In the genomic region with DNA sequence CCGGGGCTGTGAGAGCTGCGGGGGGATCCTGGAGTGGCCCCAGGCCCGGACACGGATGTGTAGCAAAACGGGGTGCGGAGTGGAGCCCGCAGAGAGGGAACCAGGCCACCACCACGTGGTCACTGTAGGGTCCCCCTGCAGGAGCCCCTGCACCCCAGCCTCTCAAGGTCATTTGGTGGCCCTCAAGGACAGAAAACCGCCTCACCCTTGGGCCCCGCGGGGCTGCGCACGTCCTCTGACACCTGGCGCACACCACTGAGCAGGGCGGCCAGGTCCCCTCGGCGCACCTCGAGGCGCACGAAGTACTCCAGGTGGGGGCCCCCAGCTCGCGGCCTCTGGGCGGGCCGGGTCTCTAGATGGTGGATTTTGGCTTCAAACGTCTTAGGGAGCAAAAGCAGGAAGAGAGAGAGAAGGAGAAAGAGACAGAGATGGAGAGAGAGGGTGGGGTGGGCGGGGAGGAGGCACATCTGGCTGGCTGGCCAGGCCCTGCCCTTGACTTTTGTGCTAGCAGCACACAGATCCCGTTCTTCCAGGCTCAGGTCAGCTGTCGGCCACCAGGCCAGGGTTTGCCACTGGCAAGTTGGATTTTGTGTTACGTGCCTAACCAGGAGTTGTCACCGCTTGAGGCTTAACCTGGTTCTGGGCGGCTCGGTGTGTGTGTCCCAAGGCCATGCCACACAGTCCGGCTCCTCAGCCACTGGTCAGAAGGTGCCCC, we compare ENCODE assay signal across 1 cellular context.
A peak's percentile ranks its signal among the peaks of the same experiment; 100 is the strongest.
TF ChIP-seq lines count a peak whose summit lies in the region.

No MANE protein-coding gene starts in this region.

TF ChIP-seq in HepG2, 621 proteins besides CTCF, POLR2A, EP300 and RAD21:
- TF ChIP-seq ZNF7 (CRISPR knock-in tag; IDR thresholded peaks at IDR 0.05) (no peak), ZBTB21 (CRISPR knock-in tag; IDR thresholded peaks at IDR 0.05) (no peak), ZBTB42 (CRISPR knock-in tag; IDR thresholded peaks at IDR 0.05) (no peak), ZFX (CRISPR knock-in tag; IDR thresholded peaks at IDR 0.05; ENCODE audit: low read depth) (peak; percentile 32; the same call in 1 of the 2 replicates), MED13 (CRISPR knock-in tag; IDR thresholded peaks at IDR 0.05) (no peak), ZNF138 (CRISPR knock-in tag; IDR thresholded peaks at IDR 0.05; ENCODE audit: low read depth) (no peak), ZNF253 (CRISPR knock-in tag; IDR thresholded peaks at IDR 0.05; ENCODE audit: borderline replicate concordance) (no peak), GATAD2A (CRISPR knock-in tag; IDR thresholded peaks at IDR 0.05) (no peak), ZNF136 (CRISPR knock-in tag; IDR thresholded peaks at IDR 0.05; ENCODE audit: low read depth) (no peak), KAT8 (CRISPR knock-in tag; IDR thresholded peaks at IDR 0.05) (no peak), KLF6 (CRISPR knock-in tag; IDR thresholded peaks at IDR 0.05) (no peak), TBP (CRISPR knock-in tag; IDR thresholded peaks at IDR 0.05) (no peak), RARA (CRISPR knock-in tag; IDR thresholded peaks at IDR 0.05) (peak; percentile 41; the same call in 1 of the 2 replicates)
- TF ChIP-seq, protein P1, sequence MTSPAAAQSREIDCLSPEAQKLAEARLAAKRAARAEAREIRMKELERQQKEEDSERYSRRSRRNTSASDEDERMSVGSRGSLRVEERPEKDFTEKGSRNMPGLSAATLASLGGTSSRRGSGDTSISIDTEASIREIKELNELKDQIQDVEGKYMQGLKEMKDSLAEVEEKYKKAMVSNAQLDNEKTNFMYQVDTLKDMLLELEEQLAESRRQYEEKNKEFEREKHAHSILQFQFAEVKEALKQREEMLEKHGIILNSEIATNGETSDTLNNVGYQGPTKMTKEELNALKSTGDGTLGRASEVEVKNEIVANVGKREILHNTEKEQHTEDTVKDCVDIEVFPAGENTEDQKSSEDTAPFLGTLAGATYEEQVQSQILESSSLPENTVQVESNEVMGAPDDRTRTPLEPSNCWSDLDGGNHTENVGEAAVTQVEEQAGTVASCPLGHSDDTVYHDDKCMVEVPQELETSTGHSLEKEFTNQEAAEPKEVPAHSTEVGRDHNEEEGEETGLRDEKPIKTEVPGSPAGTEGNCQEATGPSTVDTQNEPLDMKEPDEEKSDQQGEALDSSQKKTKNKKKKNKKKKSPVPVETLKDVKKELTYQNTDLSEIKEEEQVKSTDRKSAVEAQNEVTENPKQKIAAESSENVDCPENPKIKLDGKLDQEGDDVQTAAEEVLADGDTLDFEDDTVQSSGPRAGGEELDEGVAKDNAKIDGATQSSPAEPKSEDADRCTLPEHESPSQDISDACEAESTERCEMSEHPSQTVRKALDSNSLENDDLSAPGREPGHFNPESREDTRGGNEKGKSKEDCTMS (CRISPR knock-in tag; conservative IDR thresholded peaks at IDR 0.05) = no peak
- TF ChIP-seq, protein P2, sequence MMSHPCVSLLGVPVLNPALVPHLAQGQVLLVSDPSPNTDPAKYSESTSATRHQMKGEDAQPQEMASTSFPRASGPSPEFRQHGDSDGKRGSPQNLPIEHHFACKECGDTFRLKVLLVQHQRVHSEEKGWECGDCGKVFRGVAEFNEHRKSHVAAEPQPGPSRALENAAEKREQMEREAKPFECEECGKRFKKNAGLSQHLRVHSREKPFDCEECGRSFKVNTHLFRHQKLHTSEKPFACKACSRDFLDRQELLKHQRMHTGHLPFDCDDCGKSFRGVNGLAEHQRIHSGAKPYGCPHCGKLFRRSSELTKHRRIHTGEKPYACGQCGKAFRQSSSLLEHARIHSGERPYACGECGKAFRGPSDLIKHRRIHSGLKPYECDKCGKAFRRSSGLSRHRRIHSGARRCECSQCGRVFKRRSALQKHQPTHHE (CRISPR knock-in tag; IDR thresholded peaks at IDR 0.05; ENCODE audit: borderline replicate concordance) = no peak
- TF ChIP-seq, protein P3, sequence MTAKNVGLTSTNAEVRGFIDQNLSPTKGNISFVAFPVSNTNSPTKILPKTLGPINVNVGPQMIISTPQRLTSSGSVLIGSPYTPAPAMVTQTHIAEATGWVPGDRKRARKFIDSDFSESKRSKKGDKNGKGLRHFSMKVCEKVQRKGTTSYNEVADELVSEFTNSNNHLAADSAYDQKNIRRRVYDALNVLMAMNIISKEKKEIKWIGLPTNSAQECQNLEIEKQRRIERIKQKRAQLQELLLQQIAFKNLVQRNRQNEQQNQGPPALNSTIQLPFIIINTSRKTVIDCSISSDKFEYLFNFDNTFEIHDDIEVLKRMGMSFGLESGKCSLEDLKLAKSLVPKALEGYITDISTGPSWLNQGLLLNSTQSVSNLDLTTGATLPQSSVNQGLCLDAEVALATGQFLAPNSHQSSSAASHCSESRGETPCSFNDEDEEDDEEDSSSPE (CRISPR knock-in tag; IDR thresholded peaks at IDR 0.05) = no peak
- TF ChIP-seq, protein P4, sequence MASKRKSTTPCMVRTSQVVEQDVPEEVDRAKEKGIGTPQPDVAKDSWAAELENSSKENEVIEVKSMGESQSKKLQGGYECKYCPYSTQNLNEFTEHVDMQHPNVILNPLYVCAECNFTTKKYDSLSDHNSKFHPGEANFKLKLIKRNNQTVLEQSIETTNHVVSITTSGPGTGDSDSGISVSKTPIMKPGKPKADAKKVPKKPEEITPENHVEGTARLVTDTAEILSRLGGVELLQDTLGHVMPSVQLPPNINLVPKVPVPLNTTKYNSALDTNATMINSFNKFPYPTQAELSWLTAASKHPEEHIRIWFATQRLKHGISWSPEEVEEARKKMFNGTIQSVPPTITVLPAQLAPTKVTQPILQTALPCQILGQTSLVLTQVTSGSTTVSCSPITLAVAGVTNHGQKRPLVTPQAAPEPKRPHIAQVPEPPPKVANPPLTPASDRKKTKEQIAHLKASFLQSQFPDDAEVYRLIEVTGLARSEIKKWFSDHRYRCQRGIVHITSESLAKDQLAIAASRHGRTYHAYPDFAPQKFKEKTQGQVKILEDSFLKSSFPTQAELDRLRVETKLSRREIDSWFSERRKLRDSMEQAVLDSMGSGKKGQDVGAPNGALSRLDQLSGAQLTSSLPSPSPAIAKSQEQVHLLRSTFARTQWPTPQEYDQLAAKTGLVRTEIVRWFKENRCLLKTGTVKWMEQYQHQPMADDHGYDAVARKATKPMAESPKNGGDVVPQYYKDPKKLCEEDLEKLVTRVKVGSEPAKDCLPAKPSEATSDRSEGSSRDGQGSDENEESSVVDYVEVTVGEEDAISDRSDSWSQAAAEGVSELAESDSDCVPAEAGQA (IDR thresholded peaks at IDR 0.05; ENCODE audit: low read depth) = no peak
- TF ChIP-seq, protein P4 (CRISPR knock-in tag; IDR thresholded peaks at IDR 0.05; ENCODE audit: borderline replicate concordance) = no peak
